In genomic region chr12:31958601-31959000, GRCh38 we compare ENCODE assay signal across 8 cellular contexts. TPM values are rescaled to one million over a fixed set of nuclear protein-coding genes. Genes with fewer than 3 reads are reported as not detected.
DNase-seq lines count a peak whose midpoint lies in the region; ATAC-seq and TF ChIP-seq lines count a peak whose summit lies in the region.

No MANE protein-coding gene starts in this region.

- H3K27me3 ChIP-seq in BLaER1 = no peaks in the 10 kb centered on the region
- H3K27me3 ChIP-seq in Loucy (ENCODE audit: insufficient read depth, low read length, poor library complexity, severe bottlenecking) = no peaks in the 10 kb centered on the region

- H3K36me3 Mint-ChIP-seq in natural killer cell = peaks cover 3% of the 10 kb centered on the region

- peak overlapping the region; percentile 94 for H3K9ac ChIP-seq in BLaER1
- peak overlapping the region; percentile 75 for H3K9ac ChIP-seq in Loucy (ENCODE audit: low read depth, low read length, poor library complexity, severe bottlenecking)

- H3K27ac ChIP-seq in BLaER1 (peak overlapping the region; percentile 96), coronary artery (peak overlapping the region; percentile 86 to 98)

- H3K9me3 Mint-ChIP-seq in natural killer cell = no peaks in the 10 kb centered on the region

- H3K9me3 ChIP-seq in BLaER1 = peaks cover 22% of the 10 kb centered on the region
- no peaks in the 10 kb centered on the region for H3K9me3 ChIP-seq in Loucy (ENCODE audit: insufficient read depth, low read depth, low read length)

- H3K4me1 ChIP-seq in BLaER1 = peaks cover 27% of the 10 kb centered on the region
- peaks cover 43% of the 10 kb centered on the region for H3K4me1 ChIP-seq in Loucy (ENCODE audit: insufficient read depth, low read length, poor library complexity, severe bottlenecking)

- TF ChIP-seq CTCF in Loucy (conservative IDR thresholded peaks at IDR 0.05; ENCODE audit: low read length) (no peak), coronary artery (IDR thresholded peaks at IDR 0.05) (no peak), natural killer cell (IDR thresholded peaks at IDR 0.05) (no peak)

- no peak for DNase-seq in coronary artery (ENCODE audit: low spot score)
- no peak for DNase-seq in natural killer cell

- peak overlapping the region; percentile 90 to 94 for H3K27ac Mint-ChIP-seq in natural killer cell

- H3K27me3 Mint-ChIP-seq in natural killer cell (ENCODE audit: low read depth in 2 of 2) = no peaks in the 10 kb centered on the region

- peak overlapping the region; percentile 80 for H2AFZ ChIP-seq in Loucy (ENCODE audit: low read length)

- H3K4me2 ChIP-seq in BLaER1 (peak overlapping the region; percentile 86), Loucy (ENCODE audit: low read depth, low read length, poor library complexity, severe bottlenecking) (peak overlapping the region; percentile 80)

- H3K79me2 ChIP-seq in Loucy (ENCODE audit: insufficient read depth, low read length) = peaks cover 40% of the 10 kb centered on the region

- H3K4me3 Mint-ChIP-seq in natural killer cell = peak overlapping the region; percentile 98

- no peaks in the 10 kb centered on the region for H3K9me2 ChIP-seq in Loucy (replicated peaks; ENCODE audit: low read depth, low read length)

- ATAC-seq in natural killer cell = no peak
- no peak for ATAC-seq in HG02885 (IDR thresholded peaks at IDR 0.05; ENCODE audit: poor library complexity, unreplicated experiment)
- no peak for ATAC-seq in GM21737 (IDR thresholded peaks at IDR 0.05; ENCODE audit: unreplicated experiment)
- ATAC-seq in HG02763 (IDR thresholded peaks at IDR 0.05; ENCODE audit: unreplicated experiment) = no peak
- ATAC-seq in GM21423 (IDR thresholded peaks at IDR 0.05; ENCODE audit: unreplicated experiment) = no peak

- peak overlapping the region; percentile 84 for H3K4me3 ChIP-seq in BLaER1
- H3K4me3 ChIP-seq in Loucy (ENCODE audit: low read length, poor library complexity, severe bottlenecking) = peak overlapping the region; percentile 91
- peak overlapping the region; percentile 94 for H3K4me3 ChIP-seq in coronary artery

- H3F3A ChIP-seq in Loucy (ENCODE audit: low read depth) = peaks cover 4% of the 10 kb centered on the region; the same call in 1 of the 2 replicates

- H3K4me1 Mint-ChIP-seq in natural killer cell = peaks cover 66 to 79% of the 10 kb centered on the region in 2 donors

- intact Hi-C loops in natural killer cell (cut with micrococcal nuclease) = loop anchor here (2.0 kb wide), 2 partner anchors 168 to 236 kb away; no protein-coding TSS in a partner anchor

- H3K36me3 ChIP-seq in BLaER1 (peaks cover 26% of the 10 kb centered on the region), Loucy (ENCODE audit: insufficient read depth, low read length) (peaks cover 6% of the 10 kb centered on the region; the same call in 1 of the 2 replicates)

- H4K20me1 ChIP-seq in BLaER1 (peaks cover 25% of the 10 kb centered on the region), Loucy (ENCODE audit: insufficient read depth, low read length, poor library complexity, severe bottlenecking) (peaks cover 30% of the 10 kb centered on the region)

RNA-seq across cellular contexts. Expression of gene RESF1, which starts 0.6 kb away (rescaled TPM):
- 100 to 1,000 TPM; 144 to 209 (median 184) TPM for total RNA-seq in natural killer cell
